11 cellular contexts compared by ENCODE assay signal in the genomic region with DNA sequence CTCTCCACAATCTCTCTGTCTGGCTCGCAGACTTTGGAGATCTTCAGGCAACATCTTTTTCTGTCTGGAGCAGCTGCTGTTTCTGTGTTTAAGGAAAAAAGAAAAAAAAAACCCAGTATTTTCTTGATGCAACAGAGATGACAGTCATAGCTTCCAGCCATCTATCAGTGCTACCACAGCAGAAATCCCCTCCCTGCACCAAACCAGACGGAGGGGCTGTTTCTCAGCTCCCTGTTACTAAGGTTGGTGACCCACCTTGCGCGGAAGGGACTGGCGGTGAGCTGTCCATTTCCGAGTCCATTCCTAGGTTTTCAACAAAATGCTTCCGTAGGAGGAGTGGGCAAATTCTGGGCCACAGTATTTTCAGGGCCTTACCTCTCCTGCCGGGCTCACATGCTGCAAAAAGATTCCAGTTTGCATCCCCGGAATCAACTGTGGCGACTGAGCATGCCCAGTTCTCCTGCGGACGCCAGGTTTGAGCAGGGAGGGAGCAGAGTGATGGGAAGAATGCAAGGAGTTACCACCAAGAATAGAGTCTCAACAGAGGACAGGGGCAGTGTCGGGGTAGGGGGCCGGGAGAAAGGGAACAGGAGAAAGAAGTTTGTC. TPM values are rescaled to one million over a fixed set of nuclear protein-coding genes. Genes with fewer than 3 reads are reported as not detected.
DNase-seq lines count a peak whose midpoint lies in the region; ATAC-seq, FAIRE-seq and TF ChIP-seq lines count a peak whose summit lies in the region.
"Had no signal": no experiment of that assay in that cellular context is flagged by ENCODE, and none has a peak within 500 bp of the region (broad histone marks: within the 10 kb centered on the region; RNA-seq: fewer than 3 reads in every experiment).

No MANE protein-coding gene starts in this region.

- CTCF ChIA-PET in CD8-positive, alpha-beta memory T cell (lab: Charles Lee): interaction anchor here (1.0 kb wide), 1 partner anchor 11 kb away, joined by 4 read pairs; no protein-coding TSS in a partner anchor
- CTCF ChIA-PET in GM10248 (lab: Yijun Ruan, JAX): no interaction called here

- TF ChIP-seq POLR2A in heart left ventricle (IDR thresholded peaks at IDR 0.05): no peak

- peaks cover 4% of the 10 kb centered on the region for H3K4me1 ChIP-seq in CD8-positive, alpha-beta memory T cell (ENCODE audit: insufficient read depth, low read length)
- peaks cover 2 to 8% of the 10 kb centered on the region in 2 donors for H3K4me1 ChIP-seq in mucosa of rectum (ENCODE audit: control insufficient read depth in 2 of 2, insufficient read depth in 2 of 2, low read length in 2 of 2)
- no peaks in the 10 kb centered on the region for H3K4me1 ChIP-seq in heart left ventricle

- no peak for TF ChIP-seq CTCF in GM10248 (IDR thresholded peaks at IDR 0.05; ENCODE audit: control extremely low read depth, extremely low read depth, low read depth, missing control alignments)
- TF ChIP-seq CTCF in heart left ventricle (IDR thresholded peaks at IDR 0.05): no peak

- POLR2A ChIA-PET in CD8-positive, alpha-beta memory T cell (lab: Charles Lee): no interaction called here
- POLR2A ChIA-PET in GM10248 (lab: Yijun Ruan, JAX): no interaction called here

- no peak for FAIRE-seq in GM19239 (lab: Jason Lieb, UNC)

- H3K4me1 Mint-ChIP-seq in CD8-positive, alpha-beta memory T cell: peaks cover 5 to 11% (median 11%) of the 10 kb centered on the region in 3 donors

- peaks cover 10 to 20% of the 10 kb centered on the region in 2 donors for H3K27me3 Mint-ChIP-seq in CD8-positive, alpha-beta memory T cell

- no peaks in the 10 kb centered on the region for H3K27me3 ChIP-seq in CD8-positive, alpha-beta memory T cell (ENCODE audit: insufficient read depth, low read length, poor library complexity, severe bottlenecking)
- H3K27me3 ChIP-seq in mucosa of rectum (ENCODE audit: control insufficient read depth in 2 of 2, insufficient read depth in 2 of 2, low read length in 2 of 2) (peaks cover 0 to 2% of the 10 kb centered on the region in 2 donors), heart left ventricle (peaks cover 0 to 32% (median 8%) of the 10 kb centered on the region in 9 donors)
- H3K27me3 ChIP-seq: thyroid gland had no signal

- ATAC-seq in heart left ventricle (no peak), HG02610 (IDR thresholded peaks at IDR 0.05; ENCODE audit: unreplicated experiment) (no peak)

- 3 to 4% (median 4%) methylated on average over 14 of the region's 14 CpGs for WGBS in heart left ventricle, 4 donors

- H3K27ac ChIP-seq in CD8-positive, alpha-beta memory T cell (ENCODE audit: low read depth, low read length): no peak overlapping the region
- H3K27ac ChIP-seq in cingulate gyrus (ENCODE audit: low read depth, low read length) (peak overlapping the region; percentile 66), mucosa of rectum (ENCODE audit: low read depth in 2 of 2, low read length in 2 of 2) (no peak overlapping the region), heart left ventricle (no peak overlapping the region)
- H3K27ac ChIP-seq: thyroid gland had no signal

- H3K36me3 Mint-ChIP-seq in CD8-positive, alpha-beta memory T cell: no peaks in the 10 kb centered on the region
- H3K36me3 Mint-ChIP-seq: memory B cell had no signal

- no peaks in the 10 kb centered on the region for H3K9me3 ChIP-seq in CD8-positive, alpha-beta memory T cell (ENCODE audit: low read length)
- H3K9me3 ChIP-seq in mucosa of rectum (ENCODE audit: control insufficient read depth in 2 of 2, low read length in 2 of 2): no peaks in the 10 kb centered on the region
- H3K9me3 ChIP-seq in heart left ventricle: no peaks in the 10 kb centered on the region
- H3K9me3 ChIP-seq: thyroid gland had no signal

- H3K4me3 ChIP-seq in CD8-positive, alpha-beta memory T cell (ENCODE audit: low read length): no peak overlapping the region
- peak overlapping the region; percentile 14 to 29 for H3K4me3 ChIP-seq in mucosa of rectum (ENCODE audit: low read length in 2 of 2)
- H3K4me3 ChIP-seq in heart left ventricle: no peak overlapping the region
- H3K4me3 ChIP-seq: thyroid gland had no signal

- peak overlapping the region in 3 of 8 donors; percentile 30 to 72 (median 68) for H3K27ac Mint-ChIP-seq in CD8-positive, alpha-beta memory T cell
- H3K27ac Mint-ChIP-seq: memory B cell had no signal

- intact Hi-C loops in heart left ventricle (cut with DNase I): no loop called here

- H3K4me3 Mint-ChIP-seq in CD8-positive, alpha-beta memory T cell: peak overlapping the region in 6 of 7 donors; percentile 8 to 85 (median 80)
- H3K4me3 Mint-ChIP-seq: memory B cell had no signal

- no peaks in the 10 kb centered on the region for H3K9me3 Mint-ChIP-seq in CD8-positive, alpha-beta memory T cell

- no peak overlapping the region for H3K9ac ChIP-seq in mucosa of rectum (ENCODE audit: low read depth in 1 of 2, low read length in 2 of 2)

- peak in 1 of 5 donors; percentile 3 for DNase-seq in CD8-positive, alpha-beta memory T cell
- DNase-seq in NCI-H2227 (lab: John Stamatoyannopoulos, UW; ENCODE audit: unreplicated experiment) (peak; percentile 55), GM10248 (ENCODE audit: extremely low spot score) (no peak), heart left ventricle (no peak), GM19239 (ENCODE audit: insufficient read length, low spot score) (no peak)
- DNase-seq: NCI-H1417 treated with DMSO at 0.1 percent for 48 hours, thyroid gland had no signal

- H3K36me3 ChIP-seq in CD8-positive, alpha-beta memory T cell (ENCODE audit: insufficient read depth, low read length): no peaks in the 10 kb centered on the region
- no peaks in the 10 kb centered on the region for H3K36me3 ChIP-seq in mucosa of rectum (ENCODE audit: control insufficient read depth in 2 of 2, insufficient read depth in 2 of 2, low read length in 2 of 2)
- H3K36me3 ChIP-seq in heart left ventricle: no peaks in the 10 kb centered on the region
- H3K36me3 ChIP-seq: thyroid gland had no signal

RNA-seq across cellular contexts. Expression of a gene that starts 1.2 kb away (rescaled TPM):
- 1 to 10 TPM in 1 of 2 experiments, under 1 TPM in 1; 0.93 to 1.0 TPM for total RNA-seq in CD8-positive, alpha-beta memory T cell
- 28.8 TPM for polyA plus RNA-seq in CD8-positive, alpha-beta memory T cell
- total RNA-seq in heart left ventricle: under 1 TPM in 1 of 9 donors, not detected in 8; 0.11 TPM
- polyA plus RNA-seq in heart left ventricle: not detected

Comparison
In these comparisons a context has a peak if more than half of its experiments do, and no peak if none do; other contexts are left out.
1. H3K4me3 ChIP-seq: peak in mucosa of rectum (2 of 2); none in CD8-positive, alpha-beta memory T cell (single experiment) and heart left ventricle (0 of 12).